14 cellular contexts compared by ENCODE assay signal in genomic region chr4:39825741-39826231, GRCh38.
DNase-seq lines count a peak whose midpoint lies in the region; ATAC-seq and TF ChIP-seq lines count a peak whose summit lies in the region.
"Had no signal": no experiment of that assay in that cellular context is flagged by ENCODE, and none has a peak within 500 bp of the region (broad histone marks: within the 10 kb centered on the region; RNA-seq: fewer than 3 reads in every experiment).

No MANE protein-coding gene starts in this region.

- H3K36me3 ChIP-seq in right atrium auricular region (peaks cover 30% of the 10 kb centered on the region), upper lobe of right lung (peaks cover 35% of the 10 kb centered on the region)

- no peak overlapping the region for H3K27ac ChIP-seq in right atrium auricular region
- H3K27ac ChIP-seq in upper lobe of right lung = peak overlapping the region; percentile 63
- H3K27ac ChIP-seq: coronary artery had no signal

- DNase-seq in right atrium auricular region (ENCODE audit: low spot score) = peak; percentile 55
- no peak for DNase-seq in cardiac septum (ENCODE audit: low spot score)
- peak; percentile 80 for DNase-seq in astrocyte of the hippocampus (ENCODE audit: low read depth, low spot score)
- DNase-seq in iris pigment epithelial cell (ENCODE audit: low read depth) = peak; percentile 79
- no peak for DNase-seq in upper lobe of right lung
- no peak for DNase-seq in MV-4-11 (lab: John Stamatoyannopoulos, UW)
- DNase-seq: activated CD4-positive, alpha-beta T cell treated with anti-CD3 and anti-CD28 coated beads, Interleukin-2, amount 50 U/mL, for 48 hours; activated gamma-delta T cell; DMS153; glutamatergic neuron; left colon had no signal

- ATAC-seq in upper lobe of right lung = no peak
- ATAC-seq in HG02938 (IDR thresholded peaks at IDR 0.05; ENCODE audit: unreplicated experiment) = no peak
- ATAC-seq in GM19351 (IDR thresholded peaks at IDR 0.05; ENCODE audit: unreplicated experiment) = no peak
- ATAC-seq: left colon had no signal

- no peaks in the 10 kb centered on the region for H3K27me3 ChIP-seq in right atrium auricular region
- H3K27me3 ChIP-seq in upper lobe of right lung = no peaks in the 10 kb centered on the region

- H3K9me3 ChIP-seq in right atrium auricular region (no peaks in the 10 kb centered on the region), upper lobe of right lung (no peaks in the 10 kb centered on the region)

- TF ChIP-seq CTCF in right atrium auricular region (IDR thresholded peaks at IDR 0.05) = no peak
- TF ChIP-seq CTCF in upper lobe of right lung (IDR thresholded peaks at IDR 0.05) = no peak

- intact Hi-C loops in cardiac septum (cut with DNase I) = no loop called here
- intact Hi-C loops in upper lobe of right lung (cut with DNase I) = no loop called here

- H3K4me1 ChIP-seq in right atrium auricular region (no peaks in the 10 kb centered on the region), upper lobe of right lung (no peaks in the 10 kb centered on the region)

- H3K4me3 ChIP-seq in right atrium auricular region (no peak overlapping the region), upper lobe of right lung (no peak overlapping the region)
- H3K4me3 ChIP-seq: coronary artery had no signal

Comparison
In these comparisons a context has a peak if more than half of its experiments do, and no peak if none do; other contexts are left out.
1. DNase-seq: peak in right atrium auricular region (single experiment), astrocyte of the hippocampus (single experiment) and iris pigment epithelial cell (single experiment); none in cardiac septum (single experiment), upper lobe of right lung (single experiment) and MV-4-11 (single experiment).